In the genomic region with DNA sequence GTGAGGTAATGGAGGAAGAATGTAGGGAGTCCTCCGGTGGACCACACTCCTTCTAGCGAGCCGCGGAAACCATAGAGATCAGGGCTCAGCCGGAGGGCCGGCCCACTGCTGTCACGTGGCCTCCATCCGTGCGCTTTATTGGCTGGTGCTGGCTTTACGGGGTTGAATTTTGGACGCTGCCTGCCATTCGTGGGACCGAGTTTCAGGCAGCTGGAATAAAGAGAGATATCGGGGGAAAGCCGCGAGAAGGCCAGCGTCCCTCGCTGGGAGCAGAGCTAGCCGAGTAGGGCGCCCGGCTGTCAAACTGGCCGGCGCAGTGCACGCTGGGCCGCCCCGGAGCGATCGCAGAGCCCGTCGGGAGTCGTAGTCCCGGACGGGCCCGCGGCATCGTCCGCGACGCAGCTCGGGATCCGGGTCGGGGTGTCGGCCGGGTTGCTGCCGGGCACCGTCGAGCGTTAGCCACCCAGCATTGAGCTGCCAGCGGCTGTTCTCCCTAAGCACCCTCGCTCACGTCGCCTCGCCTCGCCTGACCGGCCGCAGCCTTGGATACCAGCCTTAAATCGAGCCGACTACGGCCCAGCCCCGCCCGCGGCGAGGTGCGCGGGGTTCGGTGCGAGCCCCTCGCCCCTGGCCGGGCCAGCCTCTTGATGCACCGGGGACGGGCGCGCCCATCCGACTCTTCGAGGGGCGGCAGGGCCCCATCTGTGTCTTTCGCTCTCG, we compare ENCODE assay signal across 8 cellular contexts. TPM values are rescaled to one million over a fixed set of nuclear protein-coding genes. Genes with fewer than 3 reads are reported as not detected.
DNase-seq lines count a peak whose midpoint lies in the region; ATAC-seq and TF ChIP-seq lines count a peak whose summit lies in the region.
"Not testable (repeated sequence)": the region's sequence is repeated elsewhere in the genome, so short reads cannot be mapped to it uniquely, and the experiment has no call there.

A gene with protein sequence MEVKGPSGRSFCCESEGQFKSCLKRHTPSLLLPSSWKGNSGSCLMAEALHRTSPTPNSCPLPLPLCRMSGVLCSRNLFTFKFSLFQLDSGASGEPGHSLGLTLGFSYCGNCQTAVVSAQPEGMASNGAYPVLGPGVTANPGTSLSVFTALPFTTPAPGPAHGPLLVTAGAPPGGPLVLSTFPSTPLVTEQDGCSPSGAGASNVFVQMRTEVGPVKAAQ (N-terminal part only) (plus strand): TSS at position 244 of the 720 bp plus-strand sequence. CDS start 15,002 bp downstream, outside the sequence.

- H3K36me3 Mint-ChIP-seq in activated T-helper 2 cell treated with anti-CD3 and anti-CD28 coated beads, Interferon-gamma antibody, Interleukin-2, Interleukin-4, amounts not matched to agents 10 μg/mL and 5 μg/mL and 100 μg/mL, durations not matched to agents 14 hours and 24 hours and 36 hours (ENCODE audit: low read depth): peaks cover 11% of the 10 kb centered on the region
- H3K36me3 Mint-ChIP-seq in naive thymus-derived CD4-positive, alpha-beta T cell: not testable (repeated sequence)

- not testable (repeated sequence) for H3K4me1 ChIP-seq in HUES64 (ENCODE audit: insufficient read depth, low read length)
- H3K4me1 ChIP-seq in naive thymus-derived CD4-positive, alpha-beta T cell (ENCODE audit: control insufficient read depth in 2 of 2, insufficient read depth in 2 of 2, low read length in 2 of 2): peaks cover 7 to 11% of the 10 kb centered on the region in 2 donors

- not testable (repeated sequence) for H3K36me3 ChIP-seq in HUES64 (ENCODE audit: insufficient read depth, low read length); naive thymus-derived CD4-positive, alpha-beta T cell (ENCODE audit: control insufficient read depth in 2 of 3, insufficient read depth in 3 of 3, low read length in 3 of 3)

- H3K9me3 Mint-ChIP-seq in activated T-helper 2 cell treated with anti-CD3 and anti-CD28 coated beads, Interferon-gamma antibody, Interleukin-2, Interleukin-4, amounts not matched to agents 10 μg/mL and 5 μg/mL and 100 μg/mL, durations not matched to agents 14 hours and 24 hours and 36 hours; naive thymus-derived CD4-positive, alpha-beta T cell: not testable (repeated sequence)

- H3K4me1 Mint-ChIP-seq in activated T-helper 2 cell treated with anti-CD3 and anti-CD28 coated beads, Interferon-gamma antibody, Interleukin-2, Interleukin-4, amounts not matched to agents 10 μg/mL and 5 μg/mL and 100 μg/mL, durations not matched to agents 14 hours and 24 hours and 36 hours (ENCODE audit: low read depth): peaks cover 29% of the 10 kb centered on the region
- H3K4me1 Mint-ChIP-seq in naive thymus-derived CD4-positive, alpha-beta T cell: peaks cover 12 to 44% (median 27%) of the 10 kb centered on the region in 7 donors

- intact Hi-C loops in activated T-helper 2 cell treated with anti-CD3 and anti-CD28 coated beads, Interferon-gamma antibody, Interleukin-2, Interleukin-4, amounts not matched to agents 10 μg/mL and 5 μg/mL and 100 μg/mL, durations not matched to agents 14 hours and 24 hours and 36 hours (cut with micrococcal nuclease): not testable (repeated sequence)
- intact Hi-C loops in naive thymus-derived CD4-positive, alpha-beta T cell (cut with micrococcal nuclease): loop anchor here in 1 of 2 donors (10.0 kb wide), 1 partner anchor 378 kb away; a partner anchor contains a TSS

- DNase-seq in DMS53 (lab: John Stamatoyannopoulos, UW) (peak; percentile 84), RKO (ENCODE audit: low spot score) (peak; percentile 51), fibroblast of mammary gland (ENCODE audit: low read depth) (peak; percentile 64)
- DNase-seq in activated T-helper 2 cell treated with anti-CD3 and anti-CD28 coated beads, Interferon-gamma antibody, Interleukin-2, Interleukin-4, amounts not matched to agents 10 μg/mL and 5 μg/mL and 100 μg/mL, durations not matched to agents 14 hours and 24 hours and 36 hours (ENCODE audit: low spot score): peak; percentile 74
- DNase-seq in naive thymus-derived CD4-positive, alpha-beta T cell: peak; percentile 65 to 87 (median 81)
- peak; percentile 75 for DNase-seq in stimulated activated CD8-positive, alpha-beta memory T cell treated with anti-CD3 and anti-CD28 coated beads, Interleukin-4, amount 100 ng/mL, for 48 hours

- peak within 1 kb of the TSS; percentile 64 for H3K4me3 ChIP-seq in HUES64 (ENCODE audit: low read length)
- peak within 1 kb of the TSS; percentile 51 for H3K4me3 ChIP-seq in fibroblast of mammary gland (ENCODE audit: control insufficient read depth, low read depth, low read length)
- H3K4me3 ChIP-seq in naive thymus-derived CD4-positive, alpha-beta T cell (ENCODE audit: low read length): peak within 1 kb of the TSS; percentile 62

- not testable (repeated sequence) for H3K27me3 Mint-ChIP-seq in activated T-helper 2 cell treated with anti-CD3 and anti-CD28 coated beads, Interferon-gamma antibody, Interleukin-2, Interleukin-4, amounts not matched to agents 10 μg/mL and 5 μg/mL and 100 μg/mL, durations not matched to agents 14 hours and 24 hours and 36 hours (ENCODE audit: low read depth); naive thymus-derived CD4-positive, alpha-beta T cell

- WGBS in HUES64: under 1% methylated on average over 35 of the region's 78 CpGs

- CTCF ChIA-PET in naive thymus-derived CD4-positive, alpha-beta T cell (lab: Charles Lee): not testable (repeated sequence)

- H3K9ac ChIP-seq in HUES64 (ENCODE audit: low read depth, low read length): peak within 1 kb of the TSS; percentile 62

- not testable (repeated sequence) for H3K9me3 ChIP-seq in HUES64 (ENCODE audit: insufficient read depth, low read depth, low read length); naive thymus-derived CD4-positive, alpha-beta T cell (ENCODE audit: control insufficient read depth in 2 of 3, low read length in 3 of 3)

- peak within 1 kb of the TSS; percentile 98 for H3K4me3 Mint-ChIP-seq in activated T-helper 2 cell treated with anti-CD3 and anti-CD28 coated beads, Interferon-gamma antibody, Interleukin-2, Interleukin-4, amounts not matched to agents 10 μg/mL and 5 μg/mL and 100 μg/mL, durations not matched to agents 14 hours and 24 hours and 36 hours (ENCODE audit: low read depth)
- peak within 1 kb of the TSS; percentile 79 to 98 (median 92) for H3K4me3 Mint-ChIP-seq in naive thymus-derived CD4-positive, alpha-beta T cell

- H3K27me3 ChIP-seq in HUES64 (ENCODE audit: insufficient read depth, low read length); naive thymus-derived CD4-positive, alpha-beta T cell (ENCODE audit: control insufficient read depth in 2 of 2, insufficient read depth in 2 of 2, low read length in 2 of 2): not testable (repeated sequence)

- H3K27ac Mint-ChIP-seq in activated T-helper 2 cell treated with anti-CD3 and anti-CD28 coated beads, Interferon-gamma antibody, Interleukin-2, Interleukin-4, amounts not matched to agents 10 μg/mL and 5 μg/mL and 100 μg/mL, durations not matched to agents 14 hours and 24 hours and 36 hours: peak within 1 kb of the TSS; percentile 96
- H3K27ac Mint-ChIP-seq in naive thymus-derived CD4-positive, alpha-beta T cell: peak within 1 kb of the TSS; percentile 86 to 98 (median 91)

- ATAC-seq in GM21717 (IDR thresholded peaks at IDR 0.05; ENCODE audit: unreplicated experiment): peak; percentile 96
- ATAC-seq in naive thymus-derived CD4-positive, alpha-beta T cell: peak; percentile 96

- not testable (repeated sequence) for TF ChIP-seq CTCF in fibroblast of mammary gland (conservative IDR thresholded peaks at IDR 0.05; ENCODE audit: control insufficient read depth, insufficient read depth, low read depth, low read length)

- POLR2A ChIA-PET in naive thymus-derived CD4-positive, alpha-beta T cell (lab: Charles Lee): interaction anchor here (1.4 kb wide), 1 partner anchor 252 kb away, joined by 3 read pairs; no protein-coding TSS in a partner anchor

- H3K27ac ChIP-seq in HUES64 (ENCODE audit: low read depth, low read length): peak within 1 kb of the TSS; percentile 85; the same call in 1 of the 2 replicates
- peak within 1 kb of the TSS; percentile 72 for H3K27ac ChIP-seq in naive thymus-derived CD4-positive, alpha-beta T cell (ENCODE audit: low read depth, low read length)

RNA-seq across cellular contexts. Expression of the gene that starts here (rescaled TPM):
- not detected for polyA plus RNA-seq in HUES64 (2013, experiment 1 of 2)
- polyA plus RNA-seq in HUES64 (2013, experiment 2 of 2): not detected
- 0.11 TPM in 1 of 2 replicates, not detected in the other for total RNA-seq in activated T-helper 2 cell treated with anti-CD3 and anti-CD28 coated beads, Interferon-gamma antibody, Interleukin-2, Interleukin-4, amounts not matched to agents 10 μg/mL and 5 μg/mL and 100 μg/mL, durations not matched to agents 14 hours and 24 hours and 36 hours
- total RNA-seq in naive thymus-derived CD4-positive, alpha-beta T cell: under 1 TPM; 0.12 to 0.89 (median 0.49) TPM
- not detected for polyA plus RNA-seq in naive thymus-derived CD4-positive, alpha-beta T cell

Comparison
In these comparisons a context has a peak if more than half of its experiments do, and no peak if none do; other contexts are left out.
1. Peak in every context shown above with its lines: DNase-seq, ATAC-seq, H3K4me3 ChIP-seq and H3K27ac ChIP-seq.
2. Peak in DNase-seq in activated T-helper 2 cell treated with anti-CD3 and anti-CD28 coated beads, Interferon-gamma antibody, Interleukin-2, Interleukin-4, amounts not matched to agents 10 μg/mL and 5 μg/mL and 100 μg/mL, durations not matched to agents 14 hours and 24 hours and 36 hours; RNA of the gene not detected or under 1 TPM.
3. Peak in DNase-seq, ATAC-seq, H3K4me3 ChIP-seq and H3K27ac ChIP-seq in naive thymus-derived CD4-positive, alpha-beta T cell; RNA of the gene not detected or under 1 TPM.